Comparison of ENCODE assay signal across 33 cellular contexts in the genomic region with DNA sequence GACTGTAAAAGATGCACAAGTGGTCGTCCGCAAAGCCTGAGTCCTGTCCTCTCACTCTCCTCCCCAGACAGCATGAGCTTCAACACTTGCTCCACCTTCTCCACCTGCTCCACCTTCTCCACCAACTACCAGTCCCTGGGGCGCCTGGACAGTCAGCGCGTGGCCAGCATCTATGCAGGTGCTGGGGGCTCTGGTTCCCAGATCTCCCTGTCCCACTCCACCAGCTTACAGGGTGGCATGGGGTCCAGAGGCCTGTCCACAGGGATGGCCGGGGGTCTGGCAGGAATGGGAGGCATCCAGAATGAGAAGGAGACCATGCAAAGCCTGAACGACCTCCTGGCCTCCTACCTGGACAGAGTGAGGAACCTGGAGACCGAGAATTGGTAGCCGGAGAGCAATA.
DNase-seq lines count a peak whose midpoint lies in the region; FAIRE-seq and TF ChIP-seq lines count a peak whose summit lies in the region.
"Had no signal": no experiment of that assay in that cellular context is flagged by ENCODE, and none has a peak within 500 bp of the region (broad histone marks: within the 10 kb centered on the region; RNA-seq: fewer than 3 reads in every experiment).

No MANE protein-coding gene starts in this region.

- H3K36me3 Mint-ChIP-seq in chondrocyte (ENCODE audit: low read depth): no peaks in the 10 kb centered on the region
- H3K36me3 Mint-ChIP-seq: CD14-positive monocyte; CD4-positive, alpha-beta memory T cell; CD4-positive, CD25-positive, alpha-beta regulatory T cell; CD8-positive, alpha-beta memory T cell; CD8-positive, alpha-beta T cell had no signal

- no peak overlapping the region for H3K4me3 ChIP-seq in kidney (ENCODE audit: low read length in 2 of 2)
- H3K4me3 ChIP-seq: A549; BLaER1; BLaER1 treated with 17β-estradiol and CSF1 and Interleukin-3, amounts not matched to agents 10 nM and 100 nM had no signal

- no peak overlapping the region for H3K4me3 Mint-ChIP-seq in chondrocyte (ENCODE audit: unreplicated experiment)
- H3K4me3 Mint-ChIP-seq: B cell; CD14-positive monocyte; CD4-positive, alpha-beta memory T cell; CD4-positive, alpha-beta T cell; CD4-positive, CD25-positive, alpha-beta regulatory T cell; CD8-positive, alpha-beta memory T cell; CD8-positive, alpha-beta T cell had no signal

- H3K27me3 Mint-ChIP-seq in chondrocyte (ENCODE audit: low read depth): peaks cover 11% of the 10 kb centered on the region
- H3K27me3 Mint-ChIP-seq: CD4-positive, alpha-beta T cell; CD4-positive, CD25-positive, alpha-beta regulatory T cell had no signal

- H3K4me1 Mint-ChIP-seq in chondrocyte (ENCODE audit: low read depth): no peaks in the 10 kb centered on the region
- H3K4me1 Mint-ChIP-seq: B cell; CD14-positive monocyte; CD4-positive, alpha-beta memory T cell; CD4-positive, CD25-positive, alpha-beta regulatory T cell; CD8-positive, alpha-beta memory T cell had no signal

- peak; percentile 86 for DNase-seq in chondrocyte (ENCODE audit: low spot score)
- peak; percentile 32 for DNase-seq in kidney
- DNase-seq in NCI-H1694 (lab: John Stamatoyannopoulos, UW): no peak
- no peak for DNase-seq in HT-29 (ENCODE audit: low spot score)
- DNase-seq: 8988T; ACHN; AML-193; BE2C; C1 segment of cervical spinal cord; Caco-2; Calu3; CD4-positive, alpha-beta memory T cell; CD4-positive, alpha-beta T cell; CD4-positive, CD25-positive, alpha-beta regulatory T cell; CD8-positive, alpha-beta memory T cell; CD8-positive, alpha-beta T cell; COR-L47; DMS 273 treated with DMSO at 0.1 percent for 48 hours; DMS153; DMS53; DMS79; DMS79 treated with DMSO at 0.1 percent for 48 hours; DND-41; EL had no signal

- H3K9me3 ChIP-seq in kidney (ENCODE audit: control insufficient read depth in 1 of 2, low read length in 2 of 2): no peaks in the 10 kb centered on the region
- H3K9me3 ChIP-seq: A549; BE2C; BLaER1; BLaER1 treated with 17β-estradiol and CSF1 and Interleukin-3, amounts not matched to agents 10 nM and 100 nM had no signal

- H3K9me3 Mint-ChIP-seq in chondrocyte (ENCODE audit: low read depth): peaks cover 10% of the 10 kb centered on the region
- H3K9me3 Mint-ChIP-seq: CD4-positive, alpha-beta T cell had no signal

- H3K9ac ChIP-seq in kidney (ENCODE audit: low read length in 2 of 2): no peak overlapping the region
- H3K9ac ChIP-seq: BLaER1; BLaER1 treated with 17β-estradiol and CSF1 and Interleukin-3, amounts not matched to agents 10 nM and 100 nM had no signal

- no peak for FAIRE-seq in kidney (lab: Jason Lieb, UNC)
- FAIRE-seq: A204.1, A549, D721Med had no signal

- no peak overlapping the region for H3K27ac Mint-ChIP-seq in chondrocyte (ENCODE audit: unreplicated experiment)
- H3K27ac Mint-ChIP-seq: B cell; CD14-positive monocyte; CD4-positive, alpha-beta memory T cell; CD4-positive, alpha-beta T cell; CD4-positive, CD25-positive, alpha-beta regulatory T cell; CD8-positive, alpha-beta memory T cell; CD8-positive, alpha-beta T cell had no signal

- H3K27ac ChIP-seq in kidney (ENCODE audit: low read depth in 2 of 2, low read length in 2 of 2): no peak overlapping the region
- H3K27ac ChIP-seq: 22Rv1; A549; BLaER1; BLaER1 treated with 17β-estradiol and CSF1 and Interleukin-3, amounts not matched to agents 10 nM and 100 nM; C4-2B had no signal

- intact Hi-C loops in kidney (cut with DNase I): no loop called here

- H3K4me1 ChIP-seq in kidney (ENCODE audit: control insufficient read depth in 1 of 2, insufficient read depth in 1 of 2, low read depth in 1 of 2, low read length in 2 of 2): no peaks in the 10 kb centered on the region
- H3K4me1 ChIP-seq: A549; BE2C; BLaER1; BLaER1 treated with 17β-estradiol and CSF1 and Interleukin-3, amounts not matched to agents 10 nM and 100 nM; Caco-2 had no signal

- no peak for TF ChIP-seq CTCF in chondrocyte (IDR thresholded peaks at IDR 0.05)
- TF ChIP-seq CTCF in kidney (IDR thresholded peaks at IDR 0.05; ENCODE audit: borderline replicate concordance, extremely low read depth, insufficient read depth): no peak

- H3K36me3 ChIP-seq in kidney (ENCODE audit: control insufficient read depth in 1 of 2, insufficient read depth in 2 of 2, low read length in 2 of 2): no peaks in the 10 kb centered on the region
- H3K36me3 ChIP-seq: BE2C; BLaER1; BLaER1 treated with 17β-estradiol and CSF1 and Interleukin-3, amounts not matched to agents 10 nM and 100 nM had no signal

Comparison
In these comparisons a context has a peak if more than half of its experiments do, and no peak if none do; other contexts are left out.
1. DNase-seq: peak in chondrocyte (single experiment) and kidney (single experiment); none in NCI-H1694 (single experiment) and HT-29 (single experiment).